17 cellular contexts compared by ENCODE assay signal in genomic region chrX:19810370-19810769, GRCh38.
DNase-seq lines count a peak whose midpoint lies in the region; ATAC-seq and TF ChIP-seq lines count a peak whose summit lies in the region.
"Had no signal": no experiment of that assay in that cellular context is flagged by ENCODE, and none has a peak within 500 bp of the region (broad histone marks: within the 10 kb centered on the region; RNA-seq: fewer than 3 reads in every experiment).

No MANE protein-coding gene starts in this region.

- peak overlapping the region; percentile 62 for H3K27ac Mint-ChIP-seq in CD8-positive, alpha-beta T cell
- no peak overlapping the region for H3K27ac Mint-ChIP-seq in activated T-helper 17 cell treated with anti-CD3 and anti-CD28 coated beads, Interleukin-2, amount 50 U/mL, for 72 hours
- no peak overlapping the region for H3K27ac Mint-ChIP-seq in activated naive CD4-positive, alpha-beta T cell treated with anti-CD3 and anti-CD28 coated beads, Interleukin-2, amount 10 ng/mL, durations not matched to agents 7 days and 5 days

- no peaks in the 10 kb centered on the region for H3K9me2 ChIP-seq in GM23248 (ENCODE audit: insufficient read depth)

- H3K27ac ChIP-seq in CD8-positive, alpha-beta T cell (ENCODE audit: low read depth, low read length): no peak overlapping the region
- H3K27ac ChIP-seq in GM23248: peak overlapping the region; percentile 24; the same call in 1 of the 2 replicates
- H3K27ac ChIP-seq: right atrium auricular region, thyroid gland had no signal

- in situ Hi-C loops in GM23248 (cut with MboI): no loop called here

- H3F3A ChIP-seq in GM23248 (ENCODE audit: insufficient read depth): no peaks in the 10 kb centered on the region

- H2AFZ ChIP-seq in GM23248: no peak overlapping the region

- 24 to 26% methylated on average over 2 of the region's 2 CpGs for WGBS in GM23248 (ENCODE audit: low coverage in 1 of 2, low lambda C conversion rate in 2 of 2, missing lambda C conversion rate in 2 of 2), 2 experiments

- no peak overlapping the region for H3K4me3 Mint-ChIP-seq in CD8-positive, alpha-beta T cell
- peak overlapping the region; percentile 15 for H3K4me3 Mint-ChIP-seq in activated T-helper 17 cell treated with anti-CD3 and anti-CD28 coated beads, Interleukin-2, amount 50 U/mL, for 72 hours
- no peak overlapping the region for H3K4me3 Mint-ChIP-seq in activated naive CD4-positive, alpha-beta T cell treated with anti-CD3 and anti-CD28 coated beads, Interleukin-2, amount 10 ng/mL, durations not matched to agents 7 days and 5 days

- no peak for ATAC-seq in CD8-positive, alpha-beta T cell
- no peak for ATAC-seq in activated T-helper 17 cell treated with anti-CD3 and anti-CD28 coated beads, Interleukin-2, amount 50 U/mL, for 72 hours (replicated peaks)
- ATAC-seq in mucosa of descending colon: peak; percentile 25
- no peak for ATAC-seq in HG03025 (IDR thresholded peaks at IDR 0.05; ENCODE audit: low FRiP score, unreplicated experiment)
- ATAC-seq in HG02885 (IDR thresholded peaks at IDR 0.05; ENCODE audit: poor library complexity, unreplicated experiment): no peak
- no peak for ATAC-seq in GM18517 (IDR thresholded peaks at IDR 0.05; ENCODE audit: unreplicated experiment)

- peaks cover 43% of the 10 kb centered on the region for H3K4me1 ChIP-seq in CD8-positive, alpha-beta T cell (ENCODE audit: insufficient read depth, low read length)
- H3K4me1 ChIP-seq in GM23248 (ENCODE audit: insufficient read depth): peaks cover 17% of the 10 kb centered on the region
- no peaks in the 10 kb centered on the region for H3K4me1 ChIP-seq in mucosa of descending colon (ENCODE audit: low read depth)
- H3K4me1 ChIP-seq: right atrium auricular region, thyroid gland had no signal

- H3K4me2 ChIP-seq in GM23248 (ENCODE audit: unreplicated experiment): no peak overlapping the region

- POLR2A ChIA-PET in CD8-positive, alpha-beta T cell (lab: Charles Lee): interaction anchor here (1.6 kb wide), 1 partner anchor 14 kb away, joined by 3 read pairs; no protein-coding TSS in a partner anchor

- no peaks in the 10 kb centered on the region for H3K9me3 ChIP-seq in CD8-positive, alpha-beta T cell (ENCODE audit: low read length)
- no peaks in the 10 kb centered on the region for H3K9me3 ChIP-seq in GM23248 (ENCODE audit: low read depth)
- H3K9me3 ChIP-seq in mucosa of descending colon: no peaks in the 10 kb centered on the region
- H3K9me3 ChIP-seq: right atrium auricular region, thyroid gland had no signal

- intact Hi-C loops in CD8-positive, alpha-beta T cell (cut with DNase I, micrococcal nuclease): loop anchor here in 1 of 2 experiments (2.0 kb wide), 1 partner anchor 16 kb away; no protein-coding TSS in a partner anchor
- intact Hi-C loops in mucosa of descending colon (cut with DNase I, micrococcal nuclease): no loop called here

- no peaks in the 10 kb centered on the region for H3K36me3 ChIP-seq in CD8-positive, alpha-beta T cell (ENCODE audit: insufficient read depth, low read length)
- H3K36me3 ChIP-seq in GM23248 (ENCODE audit: low read depth): no peaks in the 10 kb centered on the region
- H3K36me3 ChIP-seq in mucosa of descending colon (ENCODE audit: low read depth): no peaks in the 10 kb centered on the region
- H3K36me3 ChIP-seq: right atrium auricular region, thyroid gland had no signal

- peaks cover 2% of the 10 kb centered on the region for H3K9me3 Mint-ChIP-seq in CD8-positive, alpha-beta T cell
- H3K9me3 Mint-ChIP-seq in activated T-helper 17 cell treated with anti-CD3 and anti-CD28 coated beads, Interleukin-2, amount 50 U/mL, for 72 hours: no peaks in the 10 kb centered on the region
- H3K9me3 Mint-ChIP-seq in activated naive CD4-positive, alpha-beta T cell treated with anti-CD3 and anti-CD28 coated beads, Interleukin-2, amount 10 ng/mL, durations not matched to agents 7 days and 5 days: peaks cover 5% of the 10 kb centered on the region

- H3K36me3 Mint-ChIP-seq in CD8-positive, alpha-beta T cell: peaks cover 15% of the 10 kb centered on the region
- no peaks in the 10 kb centered on the region for H3K36me3 Mint-ChIP-seq in activated T-helper 17 cell treated with anti-CD3 and anti-CD28 coated beads, Interleukin-2, amount 50 U/mL, for 72 hours (ENCODE audit: low read depth)
- peaks cover 21% of the 10 kb centered on the region for H3K36me3 Mint-ChIP-seq in activated naive CD4-positive, alpha-beta T cell treated with anti-CD3 and anti-CD28 coated beads, Interleukin-2, amount 10 ng/mL, durations not matched to agents 7 days and 5 days

- H3K79me2 ChIP-seq in GM23248 (ENCODE audit: insufficient read depth): 0 out of 2 replicates have a peak, but pooled peaks cover 3% of the 10 kb centered on the region

- TF ChIP-seq CTCF in CD8-positive, alpha-beta T cell (IDR thresholded peaks at IDR 0.05): no peak
- no peak for TF ChIP-seq CTCF in mucosa of descending colon (IDR thresholded peaks at IDR 0.05)

- no peak overlapping the region for H3K9ac ChIP-seq in GM23248

- H3K27me3 Mint-ChIP-seq in CD8-positive, alpha-beta T cell (ENCODE audit: low read depth): no peaks in the 10 kb centered on the region
- no peaks in the 10 kb centered on the region for H3K27me3 Mint-ChIP-seq in activated T-helper 17 cell treated with anti-CD3 and anti-CD28 coated beads, Interleukin-2, amount 50 U/mL, for 72 hours
- H3K27me3 Mint-ChIP-seq in activated naive CD4-positive, alpha-beta T cell treated with anti-CD3 and anti-CD28 coated beads, Interleukin-2, amount 10 ng/mL, durations not matched to agents 7 days and 5 days: no peaks in the 10 kb centered on the region

- no peaks in the 10 kb centered on the region for H3K27me3 ChIP-seq in CD8-positive, alpha-beta T cell (ENCODE audit: insufficient read depth, low read length)
- H3K27me3 ChIP-seq in GM23248 (replicated peaks; ENCODE audit: insufficient read depth): no peaks in the 10 kb centered on the region
- H3K27me3 ChIP-seq: right atrium auricular region, thyroid gland had no signal

- peaks cover 67% of the 10 kb centered on the region for H3K4me1 Mint-ChIP-seq in CD8-positive, alpha-beta T cell (ENCODE audit: low read depth)
- H3K4me1 Mint-ChIP-seq in activated T-helper 17 cell treated with anti-CD3 and anti-CD28 coated beads, Interleukin-2, amount 50 U/mL, for 72 hours: peaks cover 16% of the 10 kb centered on the region
- H3K4me1 Mint-ChIP-seq in activated naive CD4-positive, alpha-beta T cell treated with anti-CD3 and anti-CD28 coated beads, Interleukin-2, amount 10 ng/mL, durations not matched to agents 7 days and 5 days: peaks cover 66% of the 10 kb centered on the region

- H4K20me1 ChIP-seq in GM23248 (ENCODE audit: insufficient read depth): no peaks in the 10 kb centered on the region

- peak in 1 of 7 experiments; percentile 37 for DNase-seq in CD8-positive, alpha-beta T cell
- no peak for DNase-seq in GM23248
- no peak for DNase-seq in mucosa of descending colon
- no peak for DNase-seq in activated naive CD4-positive, alpha-beta T cell treated with anti-CD3 and anti-CD28 coated beads, Interleukin-2, amount 10 ng/mL, durations not matched to agents 7 days and 5 days
- DNase-seq: activated CD4-positive, alpha-beta T cell treated with anti-CD3 and anti-CD28 coated beads, Interleukin-2, amount 50 U/mL, for 4 hours; H7; mesendoderm; NCI-H1105; NCI-H226; SHP77 treated with DMSO at 0.1 percent for 48 hours; stimulated activated CD4-positive, alpha-beta T cell treated with anti-CD3 and anti-CD28 coated beads, Interleukin-2, amount 100 ng/mL, for 24 hours; thyroid gland had no signal

- no peak overlapping the region for H3K4me3 ChIP-seq in CD8-positive, alpha-beta T cell (ENCODE audit: low read depth, low read length)
- H3K4me3 ChIP-seq in GM23248 (no peak overlapping the region), mucosa of descending colon (no peak overlapping the region)
- H3K4me3 ChIP-seq: right atrium auricular region, thyroid gland had no signal

- CTCF ChIA-PET in CD8-positive, alpha-beta T cell (lab: Charles Lee): interaction anchor here (2.1 kb wide), 1 partner anchor 10 kb away, joined by 6 read pairs; no protein-coding TSS in a partner anchor
- CTCF ChIA-PET in activated naive CD4-positive, alpha-beta T cell treated with anti-CD3 and anti-CD28 coated beads, Interleukin-2, amount 10 ng/mL, durations not matched to agents 7 days and 5 days (lab: Charles Lee): no interaction called here
